1 cellular context compared by ENCODE assay signal in genomic region chr16:67644038-67644437, GRCh38.
TF ChIP-seq lines count a peak whose summit lies in the region.

No MANE protein-coding gene starts in this region.

TF ChIP-seq in HepG2, 621 proteins besides CTCF, POLR2A, EP300 and RAD21:
- TF ChIP-seq NAIF1 (CRISPR knock-in tag; IDR thresholded peaks at IDR 0.05; ENCODE audit: borderline replicate concordance) (0 out of 2 replicates have a peak, but pooled peaks have one; percentile 28), KDM5B (CRISPR knock-in tag; IDR thresholded peaks at IDR 0.05; ENCODE audit: borderline replicate concordance) (0 out of 2 replicates have a peak, but pooled peaks have one; percentile 14), ELF3 (CRISPR knock-in tag; IDR thresholded peaks at IDR 0.05) (no peak), ZNF607 (CRISPR knock-in tag; IDR thresholded peaks at IDR 0.05; ENCODE audit: borderline replicate concordance) (0 out of 2 replicates have a peak, but pooled peaks have one; percentile 67)
